20 cellular contexts compared by ENCODE assay signal in the genomic region with DNA sequence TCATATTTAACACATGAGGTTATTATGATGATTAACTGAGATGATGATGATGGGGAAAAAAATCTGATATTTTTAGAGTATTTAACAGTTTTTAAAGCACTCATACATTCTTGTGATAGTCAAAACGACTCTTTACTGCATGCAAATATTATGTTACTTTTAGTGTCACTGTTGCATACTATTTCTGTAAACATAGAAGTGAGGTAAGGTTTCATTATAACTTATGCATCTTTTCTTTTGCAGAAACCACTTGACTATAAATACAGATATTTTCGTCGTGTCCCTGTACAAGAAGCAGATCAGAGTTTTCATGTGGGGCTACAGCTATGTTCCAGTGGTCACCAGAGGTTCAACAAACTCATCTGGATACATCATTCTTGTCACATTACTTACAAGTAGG. TPM values are rescaled to one million over a fixed set of nuclear protein-coding genes. Genes with fewer than 3 reads are reported as not detected.
DNase-seq lines count a peak whose midpoint lies in the region; ATAC-seq, FAIRE-seq and TF ChIP-seq lines count a peak whose summit lies in the region.
"Had no signal": no experiment of that assay in that cellular context is flagged by ENCODE, and none has a peak within 500 bp of the region (broad histone marks: within the 10 kb centered on the region; RNA-seq: fewer than 3 reads in every experiment).

No MANE protein-coding gene starts in this region.

- H3K79me2 ChIP-seq in GM12878 (ENCODE audit: control insufficient read depth, insufficient read depth, low read length) = no peaks in the 10 kb centered on the region

- H3K9ac ChIP-seq in GM12878 (ENCODE audit: control insufficient read depth, insufficient read depth, low read length) = no peak overlapping the region
- H3K9ac ChIP-seq: BLaER1 had no signal

- BruUV-seq in GM12878 (replicated peaks; lab: Mats Ljungman, UMichigan) = no TSS peak

- no peak overlapping the region for H2AFZ ChIP-seq in GM12878 (ENCODE audit: control insufficient read depth, low read depth, low read length)

- intact Hi-C loops in GM12878 (cut with micrococcal nuclease; ENCODE audit: unreplicated experiment) = no loop called here

- H3K9me3 Mint-ChIP-seq in activated T-cell treated with anti-CD3 and anti-CD28 coated beads, Interleukin-2, amount 50 U/mL, for 72 hours = no peaks in the 10 kb centered on the region
- no peaks in the 10 kb centered on the region for H3K9me3 Mint-ChIP-seq in effector memory CD8-positive, alpha-beta T cell
- H3K9me3 Mint-ChIP-seq: CD14-positive monocyte; CD4-positive, alpha-beta memory T cell; H9 had no signal

- no peaks in the 10 kb centered on the region for H3K4me1 ChIP-seq in GM12878 (ENCODE audit: control insufficient read depth, insufficient read depth, low read length)
- H3K4me1 ChIP-seq: A549, BLaER1 had no signal

- peak overlapping the region; percentile 38 for H3K27ac Mint-ChIP-seq in activated T-cell treated with anti-CD3 and anti-CD28 coated beads, Interleukin-2, amount 50 U/mL, for 72 hours
- peak overlapping the region in 1 of 2 donors; percentile 31 for H3K27ac Mint-ChIP-seq in effector memory CD8-positive, alpha-beta T cell
- H3K27ac Mint-ChIP-seq: CD4-positive, alpha-beta memory T cell; H9 had no signal

- H4K20me1 ChIP-seq in GM12878 (ENCODE audit: control insufficient read depth, insufficient read depth) = no peaks in the 10 kb centered on the region
- H4K20me1 ChIP-seq: BLaER1 had no signal

- H3K36me3 Mint-ChIP-seq in activated T-cell treated with anti-CD3 and anti-CD28 coated beads, Interleukin-2, amount 50 U/mL, for 72 hours (ENCODE audit: insufficient read depth in 2 of 2) = peaks cover 2 to 33% of the 10 kb centered on the region in 2 donors
- H3K36me3 Mint-ChIP-seq in effector memory CD8-positive, alpha-beta T cell (ENCODE audit: insufficient read depth) = peaks cover 85% of the 10 kb centered on the region

- no peaks in the 10 kb centered on the region for H3K27me3 Mint-ChIP-seq in activated T-cell treated with anti-CD3 and anti-CD28 coated beads, Interleukin-2, amount 50 U/mL, for 72 hours (ENCODE audit: low read depth)
- H3K27me3 Mint-ChIP-seq in effector memory CD8-positive, alpha-beta T cell = no peaks in the 10 kb centered on the region
- H3K27me3 Mint-ChIP-seq: CD4-positive, alpha-beta memory T cell had no signal

- no peak overlapping the region for H3K27ac ChIP-seq in GM12878 (ENCODE audit: control insufficient read depth, insufficient read depth)
- H3K27ac ChIP-seq: 22Rv1, A549, BLaER1 had no signal

- no peak for ATAC-seq in activated T-cell treated with anti-CD3 and anti-CD28 coated beads, Interleukin-2, amount 50 U/mL, for 72 hours (replicated peaks in 1 of 2)
- ATAC-seq in HG02885 (IDR thresholded peaks at IDR 0.05; ENCODE audit: poor library complexity, unreplicated experiment) (peak; percentile 81), GM12878 (no peak), HG02981 (IDR thresholded peaks at IDR 0.05; ENCODE audit: unreplicated experiment) (no peak)
- ATAC-seq in effector memory CD8-positive, alpha-beta T cell (replicated peaks) = no peak
- ATAC-seq: A549, HepG2 had no signal

- no peak for FAIRE-seq in GM12878 (lab: Jason Lieb, UNC)
- FAIRE-seq: A549, HepG2 had no signal

- no peaks in the 10 kb centered on the region for H3K9me3 ChIP-seq in GM12878 (replicated peaks; ENCODE audit: control insufficient read depth, insufficient read depth, low read length)
- H3K9me3 ChIP-seq: A549, BLaER1 had no signal

- H3K4me1 Mint-ChIP-seq in activated T-cell treated with anti-CD3 and anti-CD28 coated beads, Interleukin-2, amount 50 U/mL, for 72 hours (ENCODE audit: low read depth) = no peaks in the 10 kb centered on the region
- H3K4me1 Mint-ChIP-seq in effector memory CD8-positive, alpha-beta T cell (ENCODE audit: low read depth in 2 of 2) = no peaks in the 10 kb centered on the region
- H3K4me1 Mint-ChIP-seq: CD14-positive monocyte; CD4-positive, alpha-beta memory T cell; H9 had no signal

- H3K27me3 ChIP-seq in GM12878 (replicated peaks in 1 of 2; ENCODE audit: control insufficient read depth in 2 of 2, insufficient read depth in 2 of 2, low read length in 1 of 2) = no peaks in the 10 kb centered on the region
- H3K27me3 ChIP-seq: BLaER1 had no signal

- no peak overlapping the region for H3K4me3 Mint-ChIP-seq in activated T-cell treated with anti-CD3 and anti-CD28 coated beads, Interleukin-2, amount 50 U/mL, for 72 hours
- no peak overlapping the region for H3K4me3 Mint-ChIP-seq in effector memory CD8-positive, alpha-beta T cell
- H3K4me3 Mint-ChIP-seq: CD14-positive monocyte; CD4-positive, alpha-beta memory T cell; H9 had no signal

- no peak overlapping the region for H3K4me3 ChIP-seq in GM12878
- H3K4me3 ChIP-seq: A549, BLaER1 had no signal

- no peak for DNase-seq in activated T-cell treated with anti-CD3 and anti-CD28 coated beads, Interleukin-2, amount 50 U/mL, for 72 hours
- DNase-seq in activated T-cell treated with anti-CD3 and anti-CD28 coated beads, Interleukin-2, amount 50 U/mL, for 1 hour = no peak
- DNase-seq in GM12878 (ENCODE audit: low read depth, low spot score) (no peak), HCEC 1CT (no peak)
- no peak for DNase-seq in effector memory CD8-positive, alpha-beta T cell
- DNase-seq: CD4-positive, alpha-beta memory T cell; DMS153; DMS79 treated with DMSO at 0.1 percent for 48 hours; GF-D8; GOT3; H9; Kasumi-1; KG1 had no signal

- TF ChIP-seq POLR2A in GM12878 (IDR thresholded peaks at IDR 0.05; ENCODE audit: low read depth, low read length) = no peak

- in situ Hi-C loops in GM12878 (cut with MboI) = no loop called here

- RAD21 ChIA-PET in GM12878 (lab: Charles Lee; ENCODE audit: unreplicated experiment) = interaction anchor here (0.6 kb wide), 1 partner anchor 861 kb away, joined by 3 read pairs; no protein-coding TSS in a partner anchor

- WGBS in GM12878 (ENCODE audit: insufficient coverage, insufficient replicate concordance, low lambda C conversion rate, missing lambda C conversion rate) = 60% methylated on average over 3 of the region's 3 CpGs

- H3K4me2 ChIP-seq in GM12878 (ENCODE audit: control insufficient read depth, insufficient read depth) = no peak overlapping the region
- H3K4me2 ChIP-seq: A549, BLaER1 had no signal

- POLR2A ChIA-PET in GM12878 (lab: Charles Lee) = no interaction called here

- no peak for TF ChIP-seq CTCF in GM12878 (IDR thresholded peaks at IDR 0.05 in 2 of 3, conservative IDR thresholded peaks at IDR 0.05 in 1 of 3; ENCODE audit: control insufficient read depth in 2 of 3, extremely low read depth in 1 of 3, insufficient read depth in 1 of 3, low read depth in 3 of 3, low read length in 3 of 3)

- H3K36me3 ChIP-seq in GM12878 (ENCODE audit: control insufficient read depth in 2 of 2, insufficient read depth in 2 of 2, low read length in 1 of 2) = peaks cover 1 to 23% of the 10 kb centered on the region in 2 experiments; a peak in 3 of 4 replicates

- TF ChIP-seq EP300 in GM12878 (IDR thresholded peaks at IDR 0.05; ENCODE audit: borderline replicate concordance in 1 of 2, control insufficient read depth in 1 of 2, low read depth in 2 of 2, low read length in 2 of 2) = no peak

- SMC1A ChIA-PET in GM12878 (lab: Charles Lee; ENCODE audit: uncharacterized antibody, unreplicated experiment) = interaction anchor here (0.8 to 1.4 kb wide), 3 partner anchors 9 to 389 kb away, joined by 3 to 4 read pairs (median 3); no protein-coding TSS in a partner anchor

- CTCF ChIA-PET in GM12878 (lab: Yijun Ruan, JAX) = no interaction called here

- no peak for TF ChIP-seq RAD21 in GM12878 (IDR thresholded peaks at IDR 0.05; ENCODE audit: insufficient read depth, low read depth, low read length)

RNA-seq across cellular contexts. Expression of a gene that starts 30.1 kb away (rescaled TPM):
- 100 to 1,000 TPM in 1 of 2 donors, 10 to 100 TPM in 1; 77.2 to 103 TPM for total RNA-seq in activated T-cell treated with anti-CD3 and anti-CD28 coated beads, Interleukin-2, amount 50 U/mL, for 72 hours
- 89.6 and 93.1 TPM in 2 replicates for total RNA-seq in GM12878 (2013; cell fraction: nucleolus; rRNA removed)
- 31.5 and 35.3 TPM in 2 replicates for total RNA-seq in GM12878 (2014; rRNA removed)
- 31.2 and 31.3 TPM in 2 replicates for total RNA-seq in GM12878 (2014; rRNA removed; fragmentation: Illumina TruSeq; extraction: Trizol)
- 48.5 and 49.1 TPM in 2 replicates for total RNA-seq in GM12878 (2021)
- 20.6 TPM for polyA plus RNA-seq in GM12878 (2011; ENCODE audit: low read depth)
- 68.9 and 76.0 TPM in 2 replicates for polyA plus RNA-seq in GM12878 (2011; rRNA removed)
- polyA plus RNA-seq in GM12878 (2011; cell fraction: cytosol; rRNA removed) = 50.8 and 62.0 TPM in 2 replicates
- polyA plus RNA-seq in GM12878 (2011; cell fraction: nucleus; rRNA removed) = 157 and 172 TPM in 2 replicates
- 24.1 and 36.4 TPM in 2 replicates for polyA plus RNA-seq in GM12878 (2012)
- 34.1 and 40.8 TPM in 2 replicates for polyA plus RNA-seq in GM12878 (2014; fragmentation: Illumina TruSeq; extraction: Trizol)
- polyA plus RNA-seq in GM12878 (2014; fragmentation: Nextera tagmentation; extraction: Ambion mirVana) = 10 to 100 TPM in 1 of 2 experiments, 1 to 10 TPM in 1; 9.9 to 13.7 TPM
- 34.4 and 38.8 TPM in 2 replicates for polyA plus RNA-seq in GM12878 (2014; rRNA removed)
- polyA plus RNA-seq in GM12878 (2016; fragmentation: Nextera tagmentation; extraction: Ambion mirVana) = 10 to 100 TPM; 27.4 to 28.6 TPM
- 30.4 and 42.8 TPM in 2 replicates for polyA minus RNA-seq in GM12878 (2011; rRNA and poly(A)+ RNA removed)
- polyA minus RNA-seq in GM12878 (2011; cell fraction: cytosol; rRNA and poly(A)+ RNA removed) = 10.1 and 18.2 TPM in 2 replicates
- polyA minus RNA-seq in GM12878 (2011; cell fraction: nucleus; rRNA and poly(A)+ RNA removed) = 29.3 and 46.6 TPM in 2 replicates

RNA-seq across cellular contexts. Expression of a gene that starts 33.6 kb away (rescaled TPM):
- total RNA-seq in activated T-cell treated with anti-CD3 and anti-CD28 coated beads, Interleukin-2, amount 50 U/mL, for 72 hours = 10 to 100 TPM; 14.0 to 17.7 TPM
- total RNA-seq in GM12878 (2013; cell fraction: nucleolus; rRNA removed) = 6.0 and 6.7 TPM in 2 replicates
- total RNA-seq in GM12878 (2014; rRNA removed) = 2.9 and 3.2 TPM in 2 replicates
- 4.3 and 4.7 TPM in 2 replicates for total RNA-seq in GM12878 (2014; rRNA removed; fragmentation: Illumina TruSeq; extraction: Trizol)
- total RNA-seq in GM12878 (2021) = 4.1 and 4.7 TPM in 2 replicates
- polyA plus RNA-seq in GM12878 (2011; ENCODE audit: low read depth) = 1.0 TPM
- polyA plus RNA-seq in GM12878 (2011; rRNA removed) = 8.8 and 11.0 TPM in 2 replicates
- 4.9 and 5.7 TPM in 2 replicates for polyA plus RNA-seq in GM12878 (2011; cell fraction: cytosol; rRNA removed)
- polyA plus RNA-seq in GM12878 (2011; cell fraction: nucleus; rRNA removed) = 3.0 and 3.8 TPM in 2 replicates
- 1.8 and 2.7 TPM in 2 replicates for polyA plus RNA-seq in GM12878 (2012)
- 4.4 and 5.7 TPM in 2 replicates for polyA plus RNA-seq in GM12878 (2014; fragmentation: Illumina TruSeq; extraction: Trizol)
- polyA plus RNA-seq in GM12878 (2014; fragmentation: Nextera tagmentation; extraction: Ambion mirVana) = 1 to 10 TPM; 1.3 to 1.9 TPM
- 3.0 and 3.2 TPM in 2 replicates for polyA plus RNA-seq in GM12878 (2014; rRNA removed)
- 1 to 10 TPM; 2.8 to 3.1 TPM for polyA plus RNA-seq in GM12878 (2016; fragmentation: Nextera tagmentation; extraction: Ambion mirVana)
- polyA minus RNA-seq in GM12878 (2011; rRNA and poly(A)+ RNA removed) = 7.6 and 8.9 TPM in 2 replicates
- polyA minus RNA-seq in GM12878 (2011; cell fraction: cytosol; rRNA and poly(A)+ RNA removed) = 3.3 and 3.5 TPM in 2 replicates
- polyA minus RNA-seq in GM12878 (2011; cell fraction: nucleus; rRNA and poly(A)+ RNA removed) = 1.8 and 2.5 TPM in 2 replicates

RNA-seq across cellular contexts. Expression of a gene that starts 53.4 kb away (rescaled TPM):
- under 1 TPM; 0.17 to 0.23 TPM for total RNA-seq in activated T-cell treated with anti-CD3 and anti-CD28 coated beads, Interleukin-2, amount 50 U/mL, for 72 hours
- total RNA-seq in GM12878 (2013; cell fraction: nucleolus; rRNA removed) = 0.32 TPM in 1 of 2 replicates, not detected in the other
- 0.16 TPM in 1 of 2 replicates, not detected in the other for total RNA-seq in GM12878 (2014; rRNA removed)
- total RNA-seq in GM12878 (2014; rRNA removed; fragmentation: Illumina TruSeq; extraction: Trizol) = 0.04 and 0.09 TPM in 2 replicates
- 0.11 TPM in 1 of 2 replicates, not detected in the other for total RNA-seq in GM12878 (2021)
- polyA plus RNA-seq in GM12878 (2011; ENCODE audit: low read depth) = not detected
- polyA plus RNA-seq in GM12878 (2011; rRNA removed) = 0.07 and 0.08 TPM in 2 replicates
- 0.03 and 0.07 TPM in 2 replicates for polyA plus RNA-seq in GM12878 (2011; cell fraction: cytosol; rRNA removed)
- 0.22 and 0.24 TPM in 2 replicates for polyA plus RNA-seq in GM12878 (2011; cell fraction: nucleus; rRNA removed)
- polyA plus RNA-seq in GM12878 (2012) = not detected in 2 replicates
- polyA plus RNA-seq in GM12878 (2014; fragmentation: Illumina TruSeq; extraction: Trizol) = 0.04 and 0.19 TPM in 2 replicates
- under 1 TPM in 1 of 2 experiments, not detected in 1; 0.05 TPM for polyA plus RNA-seq in GM12878 (2014; fragmentation: Nextera tagmentation; extraction: Ambion mirVana)
- 0.05 and 0.10 TPM in 2 replicates for polyA plus RNA-seq in GM12878 (2014; rRNA removed)
- not detected for polyA plus RNA-seq in GM12878 (2016; fragmentation: Nextera tagmentation; extraction: Ambion mirVana)
- polyA minus RNA-seq in GM12878 (2011; rRNA and poly(A)+ RNA removed) = not detected in 2 replicates
- not detected in 2 replicates for polyA minus RNA-seq in GM12878 (2011; cell fraction: cytosol; rRNA and poly(A)+ RNA removed)
- polyA minus RNA-seq in GM12878 (2011; cell fraction: nucleus; rRNA and poly(A)+ RNA removed) = 0.12 TPM in 1 of 2 replicates, not detected in the other
- total RNA-seq: H9 had no signal
- polyA plus RNA-seq: CD14-positive monocyte; CD4-positive, alpha-beta memory T cell had no signal
